Comparison of ENCODE assay signal across 8 cellular contexts in genomic region chr10:122504551-122504950, GRCh38. TPM values are rescaled to one million over a fixed set of nuclear protein-coding genes. Genes with fewer than 3 reads are reported as not detected.
A peak's percentile ranks its signal among the peaks of the same experiment; 100 is the strongest.
DNase-seq lines count a peak whose midpoint lies in the region; TF ChIP-seq lines count a peak whose summit lies in the region.

No MANE protein-coding gene starts in this region.

- DNase-seq in AG04450 (ENCODE audit: low read depth, low spot score) (peak; percentile 84), NCI-H1694 (lab: John Stamatoyannopoulos, UW) (peak; percentile 67), mesenteric fat pad (ENCODE audit: low spot score) (peak; percentile 93), cerebellar nuclear complex (lab: John Stamatoyannopoulos, UW) (no peak), UCSD-AML1 (lab: John Stamatoyannopoulos, UW; ENCODE audit: unreplicated experiment) (no peak)
- no peak for DNase-seq in activated CD4-positive, alpha-beta T cell treated with anti-CD3 and anti-CD28 coated beads for 48 hours
- DNase-seq in effector memory CD4-positive, alpha-beta T cell = no peak

- POLR2A ChIA-PET in AG04450 (lab: Yijun Ruan, JAX) = interaction anchor here (0.6 to 1.1 kb wide), 2 partner anchors 10 to 43 kb away, joined by 3 to 4 read pairs; partner anchors contain the start of gene HTRA1

- H3K9me3 ChIP-seq in AG04450 (ENCODE audit: control insufficient read depth, insufficient read depth, low read length) = no peaks in the 10 kb centered on the region; the same call in 1 of the 2 replicates
- no peaks in the 10 kb centered on the region for H3K9me3 ChIP-seq in effector memory CD4-positive, alpha-beta T cell (ENCODE audit: control insufficient read depth, low read length)

- no peak overlapping the region for H3K4me3 ChIP-seq in AG04450 (ENCODE audit: low read depth, low read length)
- H3K4me3 ChIP-seq in effector memory CD4-positive, alpha-beta T cell (ENCODE audit: insufficient read depth, low read depth, low read length, poor library complexity, severe bottlenecking) = no peak overlapping the region

- H3K27ac ChIP-seq in AG04450 (ENCODE audit: low read depth, low read length) (peak overlapping the region; percentile 21), cingulate gyrus (ENCODE audit: low read depth, low read length) (peak overlapping the region; percentile 97)
- H3K27ac ChIP-seq in effector memory CD4-positive, alpha-beta T cell (ENCODE audit: insufficient read depth, low read length, poor library complexity, severe bottlenecking) = no peak overlapping the region

- CTCF ChIA-PET in AG04450 (lab: Charles Lee) = interaction anchor here (0.5 to 2.0 kb wide), 5 partner anchors 61 to 361 kb away, joined by 3 to 4 read pairs (median 3); no protein-coding TSS in a partner anchor

- no peaks in the 10 kb centered on the region for H3K27me3 ChIP-seq in AG04450 (ENCODE audit: control insufficient read depth, insufficient read depth, low read length)
- H3K27me3 ChIP-seq in effector memory CD4-positive, alpha-beta T cell (replicated peaks; ENCODE audit: control insufficient read depth, insufficient read depth, low read length, poor library complexity, severe bottlenecking) = no peaks in the 10 kb centered on the region

- no peaks in the 10 kb centered on the region for H3K36me3 ChIP-seq in effector memory CD4-positive, alpha-beta T cell (ENCODE audit: control insufficient read depth, insufficient read depth, low read length)

- H3K4me1 ChIP-seq in effector memory CD4-positive, alpha-beta T cell (ENCODE audit: control insufficient read depth, insufficient read depth, low read length, poor library complexity, severe bottlenecking) = no peaks in the 10 kb centered on the region

- no peak for TF ChIP-seq CTCF in AG04450 (IDR thresholded peaks at IDR 0.05; ENCODE audit: low read depth, low read length)

RNA-seq across cellular contexts. Expression of gene HTRA1, which starts 43.2 kb away (rescaled TPM):
- polyA plus RNA-seq in AG04450 (2011; rRNA removed) = 179 and 187 TPM in 2 replicates
- polyA minus RNA-seq in AG04450 (2011; rRNA and poly(A)+ RNA removed) = 30.3 and 32.8 TPM in 2 replicates
- total RNA-seq in mesenteric fat pad = 191 TPM

RNA-seq across cellular contexts. Expression of gene ARMS2, which starts 50.1 kb away (rescaled TPM):
- polyA plus RNA-seq in AG04450 (2011; rRNA removed) = not detected in 2 replicates
- polyA minus RNA-seq in AG04450 (2011; rRNA and poly(A)+ RNA removed) = not detected in 2 replicates
- 0.42 TPM for total RNA-seq in mesenteric fat pad

RNA-seq across cellular contexts. Expression of gene DMBT1, which starts 56.0 kb away (rescaled TPM):
- not detected in 2 replicates for polyA plus RNA-seq in AG04450 (2011; rRNA removed)
- not detected in 2 replicates for polyA minus RNA-seq in AG04450 (2011; rRNA and poly(A)+ RNA removed)
- 1.2 TPM for total RNA-seq in mesenteric fat pad

Comparison
In these comparisons a context has a peak if more than half of its experiments do, and no peak if none do; other contexts are left out.
1. DNase-seq: peak in AG04450 (single experiment), NCI-H1694 (single experiment) and mesenteric fat pad (single experiment); none in cerebellar nuclear complex (0 of 2), activated CD4-positive, alpha-beta T cell treated with anti-CD3 and anti-CD28 coated beads for 48 hours (single experiment), UCSD-AML1 (single experiment) and effector memory CD4-positive, alpha-beta T cell (0 of 3).